8 cellular contexts compared by ENCODE assay signal in genomic region chr4:86496094-86497060, GRCh38.
DNase-seq lines count a peak whose midpoint lies in the region; ATAC-seq and TF ChIP-seq lines count a peak whose summit lies in the region.

No MANE protein-coding gene starts in this region.

- WGBS in mesendoderm (ENCODE audit: extremely low coverage, insufficient coverage, low lambda C conversion rate): no CpG with 5 or more reads among the region's 5 CpGs

- no peak overlapping the region for H3K23ac ChIP-seq in mesendoderm (ENCODE audit: low read length)

- H2BK15ac ChIP-seq in mesendoderm (replicated peaks; ENCODE audit: low read depth): no peak overlapping the region

- no peak overlapping the region for H2AK5ac ChIP-seq in mesendoderm (ENCODE audit: low read length)

- no peak overlapping the region for H2BK5ac ChIP-seq in mesendoderm (ENCODE audit: low read length)

- no peak overlapping the region for H3K9ac ChIP-seq in mesendoderm (ENCODE audit: low read length)

- no peaks in the 10 kb centered on the region for H3K79me1 ChIP-seq in mesendoderm (ENCODE audit: low read length)

- H3K27ac ChIP-seq in coronary artery (no peak overlapping the region), mesendoderm (ENCODE audit: low read depth, low read length) (no peak overlapping the region)

- no peak overlapping the region for H3K4me3 ChIP-seq in coronary artery
- H3K4me3 ChIP-seq in mesendoderm (ENCODE audit: low read length): no peak overlapping the region

- H3K27me3 ChIP-seq in mesendoderm (ENCODE audit: insufficient read depth, low read length, poor library complexity): no peaks in the 10 kb centered on the region

- ATAC-seq in HG02759 (IDR thresholded peaks at IDR 0.05; ENCODE audit: unreplicated experiment) (peak; percentile 34), GM19463 (IDR thresholded peaks at IDR 0.05; ENCODE audit: unreplicated experiment) (no peak), GM18873 (IDR thresholded peaks at IDR 0.05; ENCODE audit: low FRiP score, unreplicated experiment) (no peak)

- peak; percentile 30 for DNase-seq in NCI-H2029 (lab: John Stamatoyannopoulos, UW)
- no peak for DNase-seq in NCI-H2029 treated with DMSO at 0.1 percent for 48 hours (lab: John Stamatoyannopoulos, UW)
- DNase-seq in SHP77 treated with DMSO at 0.1 percent for 48 hours (lab: John Stamatoyannopoulos, UW): peak; percentile 31
- DNase-seq in coronary artery (ENCODE audit: low spot score): no peak
- DNase-seq in mesendoderm: peak; percentile 41

- H3K36me3 ChIP-seq in mesendoderm (ENCODE audit: control insufficient read depth, insufficient read depth, low read length): no peaks in the 10 kb centered on the region

- no peak overlapping the region for H4K8ac ChIP-seq in mesendoderm (ENCODE audit: low read depth, low read length)

- H3K4ac ChIP-seq in mesendoderm (ENCODE audit: low read depth, low read length): no peak overlapping the region

- no peaks in the 10 kb centered on the region for H3K79me2 ChIP-seq in mesendoderm (ENCODE audit: control insufficient read depth, insufficient read depth, low read length)

- H3K4me2 ChIP-seq in mesendoderm (ENCODE audit: low read length): no peak overlapping the region

- no peak overlapping the region for H3K18ac ChIP-seq in mesendoderm (ENCODE audit: low read length)

- H2BK120ac ChIP-seq in mesendoderm (ENCODE audit: low read depth, low read length): no peak overlapping the region

- TF ChIP-seq CTCF in coronary artery (IDR thresholded peaks at IDR 0.05): peak; percentile 78

- H3K56ac ChIP-seq in mesendoderm (ENCODE audit: low read length): no peak overlapping the region

- H3K4me1 ChIP-seq in mesendoderm (ENCODE audit: control insufficient read depth, low read depth, low read length): no peaks in the 10 kb centered on the region

- H4K5ac ChIP-seq in mesendoderm (ENCODE audit: low read length): no peak overlapping the region

Comparison
In these comparisons a context has a peak if more than half of its experiments do, and no peak if none do; other contexts are left out.
1. DNase-seq: peak in NCI-H2029 (single experiment), SHP77 treated with DMSO at 0.1 percent for 48 hours (single experiment) and mesendoderm (single experiment); none in NCI-H2029 treated with DMSO at 0.1 percent for 48 hours (single experiment) and coronary artery (single experiment).